Comparison of ENCODE assay signal across 1 cellular context in the genomic region with DNA sequence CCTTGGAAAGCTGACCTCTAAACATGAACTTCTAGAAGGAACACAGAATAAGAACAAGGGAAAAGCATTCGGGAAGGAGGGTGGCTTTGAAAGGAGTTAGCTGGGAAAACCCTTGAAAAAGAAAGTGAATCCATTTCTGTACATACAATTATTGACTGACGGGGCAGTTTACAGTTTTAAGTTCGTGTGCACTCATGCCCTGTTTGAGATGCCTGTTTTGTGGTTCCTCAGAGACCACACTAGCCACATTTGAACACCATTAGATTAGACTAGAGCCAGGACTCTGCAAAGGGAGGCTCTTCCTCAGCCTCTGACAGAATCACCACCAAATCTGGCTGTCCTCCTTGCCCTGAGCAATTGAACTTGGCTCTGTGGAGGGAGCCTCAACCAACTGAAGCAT.
TF ChIP-seq lines count a peak whose summit lies in the region.

No MANE protein-coding gene starts in this region.

TF ChIP-seq in IMR-90, 13 proteins besides CTCF, POLR2A, EP300 and RAD21:
- TF ChIP-seq BHLHE40 (IDR thresholded peaks at IDR 0.05; ENCODE audit: low read depth, low read length) (no peak), MXI1 (IDR thresholded peaks at IDR 0.05; ENCODE audit: borderline replicate concordance, low read depth, low read length) (no peak), RCOR1 (IDR thresholded peaks at IDR 0.05; ENCODE audit: insufficient replicate concordance, low read length) (no peak), ELK1 (IDR thresholded peaks at IDR 0.05; ENCODE audit: borderline replicate concordance, low read depth, low read length) (no peak), RFX5 (IDR thresholded peaks at IDR 0.05; ENCODE audit: low read depth, low read length) (no peak), CHD1 (IDR thresholded peaks at IDR 0.05; ENCODE audit: low read depth, low read length) (no peak), FOS (IDR thresholded peaks at IDR 0.05; ENCODE audit: low read depth, low read length) (no peak), SMC3 (IDR thresholded peaks at IDR 0.05; ENCODE audit: low read depth, low read length) (no peak), CEBPB (IDR thresholded peaks at IDR 0.05; ENCODE audit: low read depth, low read length) (no peak), MAFK (IDR thresholded peaks at IDR 0.05; ENCODE audit: low read depth, low read length) (no peak), NFE2L2 (IDR thresholded peaks at IDR 0.05; ENCODE audit: low read depth, low read length) (no peak), MAZ (IDR thresholded peaks at IDR 0.05; ENCODE audit: borderline replicate concordance, low read depth, low read length) (no peak)
- TF ChIP-seq, protein P1, sequence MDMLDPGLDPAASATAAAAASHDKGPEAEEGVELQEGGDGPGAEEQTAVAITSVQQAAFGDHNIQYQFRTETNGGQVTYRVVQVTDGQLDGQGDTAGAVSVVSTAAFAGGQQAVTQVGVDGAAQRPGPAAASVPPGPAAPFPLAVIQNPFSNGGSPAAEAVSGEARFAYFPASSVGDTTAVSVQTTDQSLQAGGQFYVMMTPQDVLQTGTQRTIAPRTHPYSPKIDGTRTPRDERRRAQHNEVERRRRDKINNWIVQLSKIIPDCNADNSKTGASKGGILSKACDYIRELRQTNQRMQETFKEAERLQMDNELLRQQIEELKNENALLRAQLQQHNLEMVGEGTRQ (IDR thresholded peaks at IDR 0.05; ENCODE audit: low read depth, low read length), result no peak
